Comparison of ENCODE assay signal across 13 cellular contexts in the genomic region with DNA sequence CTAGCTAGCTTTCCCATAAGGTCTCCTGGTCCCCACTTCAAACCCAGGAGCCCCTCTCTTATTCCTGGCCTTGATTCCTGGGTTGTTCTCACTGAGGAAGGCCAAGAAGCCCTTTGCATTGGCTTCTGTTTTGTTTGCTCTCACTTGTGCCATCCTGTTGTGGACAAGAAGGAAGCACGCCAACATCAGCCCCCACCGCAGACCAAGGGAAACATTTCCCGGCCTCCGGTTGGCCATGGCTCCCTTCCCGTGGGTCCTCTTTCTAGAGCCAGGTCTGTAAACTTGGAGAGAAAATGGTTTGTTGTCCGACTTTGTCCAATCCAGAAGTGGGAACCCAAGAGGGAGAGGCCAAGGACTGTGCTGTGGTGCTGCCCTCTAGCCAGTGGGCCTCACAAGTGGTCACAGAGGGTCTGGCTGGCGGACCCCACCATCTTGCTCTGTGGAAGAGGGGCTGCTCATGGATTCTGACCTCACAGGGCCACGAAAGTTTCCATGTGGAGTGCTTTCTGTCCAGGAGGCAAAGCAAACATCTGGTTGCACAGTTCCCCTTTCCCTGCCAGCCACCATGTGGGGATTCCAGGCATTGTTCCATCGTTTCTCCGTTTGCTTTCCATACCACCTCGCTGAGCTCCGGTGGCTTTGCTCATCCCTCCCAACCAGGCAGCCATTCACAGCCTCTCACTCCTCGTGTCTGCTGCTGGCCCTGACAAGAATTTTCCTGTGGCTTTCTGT.
"Had no signal": no experiment of that assay in that cellular context is flagged by ENCODE, and none has a peak within 500 bp of the region (broad histone marks: within the 10 kb centered on the region; RNA-seq: fewer than 3 reads in every experiment).

No MANE protein-coding gene starts in this region.

- H3K9me3 ChIP-seq: lower lobe of right lung, psoas muscle had no signal

- H3K36me3 ChIP-seq: lower lobe of right lung had no signal

- H3K4me3 ChIP-seq: coronary artery, lower lobe of right lung, psoas muscle had no signal

- DNase-seq: activated CD4-positive, alpha-beta T cell treated with anti-CD3 and anti-CD28 coated beads, Interleukin-2, amount 50 U/mL, for 4 hours; activated CD4-positive, CD25-positive, alpha-beta regulatory T cell treated with anti-CD3 and anti-CD28 coated beads, Interleukin-2, amount 50 U/mL, for 72 hours; activated naive CD4-positive, alpha-beta T cell treated with anti-CD3 and anti-CD28 coated beads, Interleukin-2, amount 50 U/mL, for 16 hours; central memory CD4-positive, alpha-beta T cell; effector CD4-positive, alpha-beta T cell; lower lobe of right lung; midbrain; naive B cell; psoas muscle; stimulated activated CD4-positive, alpha-beta T cell treated with anti-CD3 and anti-CD28 coated beads, Interleukin-4, amount 100 ng/mL, for 1 hour; stimulated activated CD8-positive, alpha-beta memory T cell treated with anti-CD3 and anti-CD28 coated beads, Interleukin-4, amount 100 ng/mL, for 48 hours had no signal

- H3K27ac ChIP-seq: coronary artery, epithelial cell of prostate, lower lobe of right lung, psoas muscle had no signal
